In genomic region chr10:68133553-68133952, GRCh38 we compare ENCODE assay signal across 19 cellular contexts. TPM values are rescaled to one million over a fixed set of nuclear protein-coding genes. Genes with fewer than 3 reads are reported as not detected.
DNase-seq lines count a peak whose midpoint lies in the region; ATAC-seq, FAIRE-seq and TF ChIP-seq lines count a peak whose summit lies in the region.
"Had no signal": no experiment of that assay in that cellular context is flagged by ENCODE, and none has a peak within 500 bp of the region (broad histone marks: within the 10 kb centered on the region; RNA-seq: fewer than 3 reads in every experiment).

No MANE protein-coding gene starts in this region.

- no peaks in the 10 kb centered on the region for H3K9me3 ChIP-seq in right atrium auricular region
- H3K9me3 ChIP-seq: lower lobe of right lung, vagina had no signal

- H3K4me3 ChIP-seq in right atrium auricular region (no peak overlapping the region), astrocyte of the spinal cord (ENCODE audit: low read depth, low read length) (no peak overlapping the region)
- H3K4me3 ChIP-seq: lower lobe of right lung, vagina had no signal

- H3K4me1 ChIP-seq in right atrium auricular region: peaks cover 0 to 28% of the 10 kb centered on the region in 2 donors
- H3K4me1 ChIP-seq: lower lobe of right lung had no signal

- H3K27me3 ChIP-seq in right atrium auricular region: no peaks in the 10 kb centered on the region
- H3K27me3 ChIP-seq: vagina had no signal

- TF ChIP-seq CTCF in right atrium auricular region (IDR thresholded peaks at IDR 0.05): no peak
- TF ChIP-seq CTCF in astrocyte of the spinal cord (IDR thresholded peaks at IDR 0.05; ENCODE audit: low read depth, low read length): no peak

- intact Hi-C loops in Right ventricle myocardium superior (cut with DNase I): no loop called here

- in situ Hi-C loops in astrocyte of the spinal cord (cut with HindIII; ENCODE audit: low sequenced_read_pairs): no loop called here

- peak overlapping the region in 1 of 2 donors; percentile 94 for H3K27ac ChIP-seq in right atrium auricular region
- H3K27ac ChIP-seq: lower lobe of right lung, vagina had no signal

- ATAC-seq in Right ventricle myocardium superior (ENCODE audit: poor library complexity) (peak; percentile 71), GM18868 (IDR thresholded peaks at IDR 0.05; ENCODE audit: unreplicated experiment) (no peak)
- ATAC-seq: lower lobe of right lung; naive thymus-derived CD8-positive, alpha-beta T cell had no signal

- DNase-seq in Right ventricle myocardium superior: no peak
- DNase-seq in right atrium auricular region (ENCODE audit: low spot score): no peak
- DNase-seq in astrocyte of the spinal cord (ENCODE audit: low read depth, low spot score): peak; percentile 22
- DNase-seq in iris pigment epithelial cell (ENCODE audit: low read depth): peak; percentile 30
- no peak for DNase-seq in urothelium cell line (ENCODE audit: low spot score)
- DNase-seq in D341Med (ENCODE audit: low spot score): no peak
- DNase-seq in stimulated activated CD4-positive, alpha-beta T cell treated with anti-CD3 and anti-CD28 coated beads, Interleukin-2, amount 100 ng/mL, for 24 hours: no peak
- DNase-seq: activated CD4-positive, alpha-beta T cell treated with anti-CD3 and anti-CD28 coated beads for 4 hours; activated gamma-delta T cell; amniotic stem cell; lower lobe of right lung; MV-4-11; naive thymus-derived CD8-positive, alpha-beta T cell; NCI-H2081 treated with DMSO at 0.1 percent for 48 hours; NCI-H524 treated with DMSO at 0.1 percent for 48 hours had no signal

- H3K36me3 ChIP-seq in right atrium auricular region: no peaks in the 10 kb centered on the region
- H3K36me3 ChIP-seq: lower lobe of right lung, vagina had no signal

- peak; percentile 50 for FAIRE-seq in urothelium cell line (lab: Jason Lieb, UNC)
- FAIRE-seq: colon had no signal

RNA-seq across cellular contexts. Expression of gene MYPN, which starts 24.3 kb away (rescaled TPM):
- total RNA-seq in Right ventricle myocardium superior (92.0 TPM), right atrium auricular region (100 to 1,000 TPM in 1 of 2 donors, 10 to 100 TPM in 1; 93.5 to 145 TPM)
- total RNA-seq: frontal cortex; lower lobe of right lung; naive thymus-derived CD8-positive, alpha-beta T cell; vagina had no signal

RNA-seq across cellular contexts. Expression of gene HERC4, which starts 58.5 kb away (rescaled TPM):
- 24.1 TPM for total RNA-seq in Right ventricle myocardium superior
- total RNA-seq in right atrium auricular region: 10 to 100 TPM; 22.0 to 22.5 TPM

Comparison
In these comparisons a context has a peak if more than half of its experiments do, and no peak if none do; other contexts are left out.
1. DNase-seq: peak in astrocyte of the spinal cord (single experiment) and iris pigment epithelial cell (single experiment); none in Right ventricle myocardium superior (single experiment), right atrium auricular region (single experiment), urothelium cell line (single experiment), D341Med (single experiment) and stimulated activated CD4-positive, alpha-beta T cell treated with anti-CD3 and anti-CD28 coated beads, Interleukin-2, amount 100 ng/mL, for 24 hours (0 of 2).